ENCODE assay signal across 13 cellular contexts in the genomic region with DNA sequence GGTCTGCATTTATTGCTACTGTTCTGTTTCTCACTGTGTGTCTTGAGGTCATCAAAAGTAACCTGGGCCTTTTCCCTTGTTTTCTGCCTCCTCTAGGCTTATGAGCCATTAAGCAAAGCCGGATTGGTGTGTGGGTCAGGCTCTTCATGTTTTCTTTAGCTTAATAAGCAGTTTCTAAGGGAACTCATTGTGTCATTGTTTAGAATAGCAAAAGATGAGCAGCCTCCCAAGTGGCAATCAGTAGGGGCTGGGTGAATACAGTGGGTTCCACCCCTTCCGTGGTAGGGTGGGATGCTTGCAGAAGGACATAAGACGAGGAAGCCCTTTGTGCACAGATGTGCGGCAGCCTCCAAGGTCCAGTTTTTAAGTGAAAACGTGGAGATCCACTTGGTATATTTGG. TPM values are rescaled to one million over a fixed set of nuclear protein-coding genes. Genes with fewer than 3 reads are reported as not detected.
DNase-seq lines count a peak whose midpoint lies in the region; ATAC-seq, FAIRE-seq and TF ChIP-seq lines count a peak whose summit lies in the region.
"Had no signal": no experiment of that assay in that cellular context is flagged by ENCODE, and none has a peak within 500 bp of the region (broad histone marks: within the 10 kb centered on the region; RNA-seq: fewer than 3 reads in every experiment).

No MANE protein-coding gene starts in this region.

- DNase-seq in AG09319 (ENCODE audit: extremely low read depth, low read depth) (peak; percentile 62), NCI-H69 (lab: John Stamatoyannopoulos, UW) (peak; percentile 81), endothelial cell of umbilical vein (ENCODE audit: low read depth, low spot score) (peak; percentile 90), colonic mucosa (no peak), HEK293T (ENCODE audit: extremely low spot score) (no peak), NCI-H774 (lab: John Stamatoyannopoulos, UW) (no peak)
- DNase-seq: activated CD8-positive, alpha-beta T cell treated with anti-CD3 and anti-CD28 coated beads for 36 hours; NCI-H2029 treated with DMSO at 0.1 percent for 48 hours; SHP77 treated with DMSO at 0.1 percent for 48 hours had no signal

- H3K9ac ChIP-seq in endothelial cell of umbilical vein (replicated peaks; ENCODE audit: extremely low read depth, insufficient read depth, low read length) (peak overlapping the region; percentile 51), colonic mucosa (ENCODE audit: low read depth in 2 of 2, low read length in 2 of 2) (peak overlapping the region in 1 of 2 donors; percentile 35)

- H3K27me3 ChIP-seq in endothelial cell of umbilical vein (ENCODE audit: control insufficient read depth in 2 of 2, insufficient read depth in 2 of 2, low read length in 2 of 2) (no peaks in the 10 kb centered on the region), colonic mucosa (no peaks in the 10 kb centered on the region)
- H3K27me3 ChIP-seq: tibial nerve had no signal

- H3K4me3 ChIP-seq in endothelial cell of umbilical vein (replicated peaks in 1 of 3; ENCODE audit: insufficient read depth in 1 of 3, low read depth in 1 of 3, low read length in 3 of 3) = no peak overlapping the region
- no peak overlapping the region for H3K4me3 ChIP-seq in colonic mucosa
- H3K4me3 ChIP-seq: tibial nerve had no signal

- TF ChIP-seq CTCF in AG09319 (IDR thresholded peaks at IDR 0.05; ENCODE audit: low read depth, low read length) = no peak
- no peak for TF ChIP-seq CTCF in endothelial cell of umbilical vein (IDR thresholded peaks at IDR 0.05; ENCODE audit: extremely low read depth in 1 of 2, insufficient read depth in 1 of 2, low read depth in 1 of 2, low read length in 2 of 2)
- no peak for TF ChIP-seq CTCF in nephron (IDR thresholded peaks at IDR 0.05; ENCODE audit: unreplicated experiment in 3 of 3)
- TF ChIP-seq CTCF in colonic mucosa (IDR thresholded peaks at IDR 0.05) = no peak

- no peaks in the 10 kb centered on the region for H4K20me1 ChIP-seq in endothelial cell of umbilical vein (replicated peaks; ENCODE audit: control insufficient read depth, extremely low read depth, insufficient read depth, low read length)

- CTCF ChIA-PET in endothelial cell of umbilical vein (lab: Charles Lee) = interaction anchor here (1.0 to 1.4 kb wide), 4 partner anchors 13 to 20 kb away, joined by 3 to 4 read pairs (median 4); no protein-coding TSS in a partner anchor
- CTCF ChIA-PET in HEK293T (lab: Yijun Ruan, JAX) = no interaction called here

- H3K4me3 Mint-ChIP-seq in nephron = no peak overlapping the region
- H3K4me3 Mint-ChIP-seq: activated CD8-positive, alpha-beta T cell treated with anti-CD3 and anti-CD28 coated beads for 36 hours had no signal

- H3K27ac ChIP-seq in endothelial cell of umbilical vein (ENCODE audit: insufficient read depth, low read depth, low read length) = peak overlapping the region; percentile 68
- H3K27ac ChIP-seq in colonic mucosa = no peak overlapping the region
- H3K27ac ChIP-seq: tibial nerve had no signal

- TF ChIP-seq POLR2A in endothelial cell of umbilical vein (IDR thresholded peaks at IDR 0.05; ENCODE audit: low read depth, low read length) = no peak

- H3K27ac Mint-ChIP-seq in nephron = peak overlapping the region in 2 of 3 experiments; percentile 43 to 92
- H3K27ac Mint-ChIP-seq: activated CD8-positive, alpha-beta T cell treated with anti-CD3 and anti-CD28 coated beads for 36 hours; activated T-helper 2 cell treated with anti-CD3 and anti-CD28 coated beads, Interferon-gamma antibody, Interleukin-2, Interleukin-4, amounts not matched to agents 10 μg/mL and 5 μg/mL and 100 μg/mL, durations not matched to agents 14 hours and 24 hours and 36 hours had no signal

- H3K79me2 ChIP-seq in endothelial cell of umbilical vein (ENCODE audit: control insufficient read depth, insufficient read depth, low read length) = peaks cover 84% of the 10 kb centered on the region

- H3K4me1 Mint-ChIP-seq in nephron = peaks cover 14% of the 10 kb centered on the region

- no TSS peak for BruUV-seq in endothelial cell of umbilical vein (replicated peaks; lab: Mats Ljungman, UMichigan)

- H3K27me3 Mint-ChIP-seq in nephron (ENCODE audit: low read depth) = no peaks in the 10 kb centered on the region
- H3K27me3 Mint-ChIP-seq: activated CD8-positive, alpha-beta T cell treated with anti-CD3 and anti-CD28 coated beads for 36 hours had no signal

- intact Hi-C loops in endothelial cell of umbilical vein (cut with micrococcal nuclease) = no loop called here
- intact Hi-C loops in colonic mucosa (cut with DNase I) = no loop called here

- POLR2A ChIA-PET in endothelial cell of umbilical vein (lab: Charles Lee) (interaction anchor here (0.8 kb wide), 1 partner anchor 26 kb away, joined by 3 read pairs; no protein-coding TSS in a partner anchor), HEK293T (lab: Yijun Ruan, JAX) (no interaction called here)

- H3K36me3 ChIP-seq in endothelial cell of umbilical vein (ENCODE audit: control insufficient read depth in 2 of 2, extremely low read depth in 1 of 2, insufficient read depth in 2 of 2, low read length in 2 of 2) (peaks cover 2% of the 10 kb centered on the region in 2 experiments), colonic mucosa (no peaks in the 10 kb centered on the region)

- H3K4me1 ChIP-seq in endothelial cell of umbilical vein (ENCODE audit: control insufficient read depth, extremely low read depth, insufficient read depth, low read length) (peaks cover 40% of the 10 kb centered on the region), colonic mucosa (no peaks in the 10 kb centered on the region)

- no peak for ATAC-seq in GM19324 (IDR thresholded peaks at IDR 0.05; ENCODE audit: low FRiP score, unreplicated experiment)
- ATAC-seq: activated CD8-positive, alpha-beta T cell treated with anti-CD3 and anti-CD28 coated beads for 36 hours had no signal

- dilution Hi-C loops in endothelial cell of umbilical vein (cut with MboI; ENCODE audit: extremely low pct_ligation_motif_present, low sequenced_read_pairs) = no loop called here

- FAIRE-seq in endothelial cell of umbilical vein (lab: Jason Lieb, UNC) = peak; percentile 89

- peaks cover 45% of the 10 kb centered on the region for H3K36me3 Mint-ChIP-seq in nephron (ENCODE audit: low read depth)

- H3K9me1 ChIP-seq in endothelial cell of umbilical vein (replicated peaks; ENCODE audit: control insufficient read depth, extremely low read depth, insufficient read depth, low read length) = no peaks in the 10 kb centered on the region

- peak overlapping the region; percentile 74 for H3K4me2 ChIP-seq in endothelial cell of umbilical vein (ENCODE audit: insufficient read depth, low read length)

- H3K9me3 ChIP-seq in endothelial cell of umbilical vein (replicated peaks; ENCODE audit: control insufficient read depth, insufficient read depth, low read length) = peaks cover 3% of the 10 kb centered on the region
- no peaks in the 10 kb centered on the region for H3K9me3 ChIP-seq in colonic mucosa

- peaks cover 26% of the 10 kb centered on the region for H3K9me3 Mint-ChIP-seq in nephron

- H2AFZ ChIP-seq in endothelial cell of umbilical vein (ENCODE audit: low read depth, low read length) = no peak overlapping the region

TF ChIP-seq in endothelial cell of umbilical vein, 7 proteins besides CTCF, POLR2A, EP300 and RAD21:
- TF ChIP-seq, protein P1, sequence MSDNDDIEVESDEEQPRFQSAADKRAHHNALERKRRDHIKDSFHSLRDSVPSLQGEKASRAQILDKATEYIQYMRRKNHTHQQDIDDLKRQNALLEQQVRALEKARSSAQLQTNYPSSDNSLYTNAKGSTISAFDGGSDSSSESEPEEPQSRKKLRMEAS (IDR thresholded peaks at IDR 0.05; ENCODE audit: insufficient read depth, insufficient read length) = no peak
- TF ChIP-seq JUN (IDR thresholded peaks at IDR 0.05; ENCODE audit: borderline replicate concordance, insufficient read depth, insufficient read length, low read depth) (no peak), POLR2AphosphoS5 (IDR thresholded peaks at IDR 0.05; ENCODE audit: insufficient read depth, low read depth, low read length) (peak; percentile 23), GATA2 (IDR thresholded peaks at IDR 0.05; ENCODE audit: insufficient read depth, insufficient read length, low read depth, low read length) (peak; percentile 40), EZH2 (IDR thresholded peaks at IDR 0.05; ENCODE audit: borderline replicate concordance, low read depth, low read length, severe bottlenecking) (no peak)

TF ChIP-seq in HEK293T, 16 proteins besides CTCF, POLR2A, EP300 and RAD21 (continues in another document):
- TF ChIP-seq ELF4 (IDR thresholded peaks at IDR 0.05) = no peak
- no peak for TF ChIP-seq NFRKB (IDR thresholded peaks at IDR 0.05)
- TF ChIP-seq LEF1 (IDR thresholded peaks at IDR 0.05; ENCODE audit: borderline replicate concordance) = no peak
- no peak for TF ChIP-seq FOXA1 (IDR thresholded peaks at IDR 0.05)
- no peak for TF ChIP-seq BHLHE40 (IDR thresholded peaks at IDR 0.05; ENCODE audit: borderline replicate concordance)
- no peak for TF ChIP-seq L3MBTL2 (conservative IDR thresholded peaks at IDR 0.05)
- no peak for TF ChIP-seq SP1 (IDR thresholded peaks at IDR 0.05)
- TF ChIP-seq FOXK2 (IDR thresholded peaks at IDR 0.05) = no peak
- TF ChIP-seq FOXM1 (IDR thresholded peaks at IDR 0.05; ENCODE audit: borderline replicate concordance) = no peak
- TF ChIP-seq TARDBP (IDR thresholded peaks at IDR 0.05) = no peak
- no peak for TF ChIP-seq ARNT (IDR thresholded peaks at IDR 0.05)
- TF ChIP-seq CTBP1 (IDR thresholded peaks at IDR 0.05; ENCODE audit: borderline replicate concordance) = no peak
- no peak for TF ChIP-seq SUZ12 (IDR thresholded peaks at IDR 0.05)
- no peak for TF ChIP-seq ZNF384 (IDR thresholded peaks at IDR 0.05)
- no peak for TF ChIP-seq HDGF (IDR thresholded peaks at IDR 0.05; ENCODE audit: borderline replicate concordance)

RNA-seq across cellular contexts. Expression of a gene that starts 34.5 kb away (rescaled TPM):
- total RNA-seq in endothelial cell of umbilical vein = 71.4 and 89.2 TPM in 2 replicates
- polyA plus RNA-seq in endothelial cell of umbilical vein = 46.1 and 53.8 TPM in 2 replicates
- polyA plus RNA-seq in endothelial cell of umbilical vein (2011; cell fraction: cytosol; rRNA removed) = 36.6 and 39.1 TPM in 2 replicates
- polyA plus RNA-seq in endothelial cell of umbilical vein (2011; cell fraction: nucleus; rRNA removed) = 116 and 138 TPM in 2 replicates
- polyA plus RNA-seq in endothelial cell of umbilical vein (2012) = 62.5 and 78.6 TPM in 2 replicates
- polyA minus RNA-seq in endothelial cell of umbilical vein = 184 and 195 TPM in 2 replicates
- polyA minus RNA-seq in endothelial cell of umbilical vein (2011; cell fraction: cytosol; rRNA and poly(A)+ RNA removed) = 23.8 TPM
- 124 and 158 TPM in 2 replicates for polyA minus RNA-seq in endothelial cell of umbilical vein (2011; cell fraction: nucleus; rRNA and poly(A)+ RNA removed)
- total RNA-seq in colonic mucosa = 10 to 100 TPM; 22.0 to 22.2 TPM

Comparison
In these comparisons a context has a peak if more than half of its experiments do, and no peak if none do; other contexts are left out.
1. DNase-seq: peak in AG09319 (single experiment), NCI-H69 (single experiment) and endothelial cell of umbilical vein (single experiment); none in colonic mucosa (single experiment), HEK293T (single experiment) and NCI-H774 (single experiment).